Comparison of ENCODE assay signal across 8 cellular contexts in genomic region chr11:69888671-69889076, GRCh38.
DNase-seq lines count a peak whose midpoint lies in the region; ATAC-seq and TF ChIP-seq lines count a peak whose summit lies in the region.

No MANE protein-coding gene starts in this region.

- no peaks in the 10 kb centered on the region for H3K9me3 ChIP-seq in DOHH2 (ENCODE audit: control insufficient read depth, insufficient read depth, low read length)
- H3K9me3 ChIP-seq in heart right ventricle = no peaks in the 10 kb centered on the region

- H3K4me3 Mint-ChIP-seq in activated naive CD8-positive, alpha-beta T cell treated with anti-CD3 and anti-CD28 coated beads for 36 hours = no peak overlapping the region

- H3K27ac ChIP-seq in DOHH2 (ENCODE audit: low read depth, low read length) = no peak overlapping the region
- no peak overlapping the region for H3K27ac ChIP-seq in heart right ventricle

- intact Hi-C loops in heart right ventricle (cut with DNase I) = loop anchor here in 9 of 10 donors (1.0 to 5.0 kb wide), 4 partner anchors 186 to 202 kb away; partner anchors contain the start of gene FGF19 (in 2 of the 9)
- intact Hi-C loops in sciatic nerve (cut with DNase I) = loop anchor here (10.0 kb wide), 1 partner anchor 184 kb away; the partner anchor contains the start of gene FGF19

- H3K4me2 ChIP-seq in DOHH2 (ENCODE audit: low read length) = no peak overlapping the region

- ATAC-seq in heart right ventricle (peak in 7 of 8 donors; percentile 17 to 58 (median 49)), sciatic nerve (peak; percentile 45), HG02870 (IDR thresholded peaks at IDR 0.05; ENCODE audit: unreplicated experiment) (no peak), GM21529 (IDR thresholded peaks at IDR 0.05; ENCODE audit: unreplicated experiment) (no peak)

- no peaks in the 10 kb centered on the region for H3K4me1 Mint-ChIP-seq in activated naive CD8-positive, alpha-beta T cell treated with anti-CD3 and anti-CD28 coated beads for 36 hours

- DNase-seq in LNCaP clone FGC (ENCODE audit: low read depth) = peak; percentile 32
- DNase-seq in SKM-1 (lab: John Stamatoyannopoulos, UW; ENCODE audit: unreplicated experiment) = peak; percentile 5
- peak; percentile 49 for DNase-seq in activated naive CD8-positive, alpha-beta T cell treated with anti-CD3 and anti-CD28 coated beads for 36 hours
- peak; percentile 58 to 66 for DNase-seq in heart right ventricle
- peak; percentile 78 for DNase-seq in sciatic nerve (ENCODE audit: low spot score)

- no peaks in the 10 kb centered on the region for H3K27me3 ChIP-seq in DOHH2 (ENCODE audit: control insufficient read depth, low read length)
- peaks cover 0 to 53% (median 39%) of the 10 kb centered on the region in 7 donors for H3K27me3 ChIP-seq in heart right ventricle

- no peaks in the 10 kb centered on the region for H3K36me3 ChIP-seq in DOHH2 (ENCODE audit: control insufficient read depth, low read length)
- no peaks in the 10 kb centered on the region for H3K36me3 ChIP-seq in heart right ventricle

- peaks cover 42% of the 10 kb centered on the region for H3K27me3 Mint-ChIP-seq in activated naive CD8-positive, alpha-beta T cell treated with anti-CD3 and anti-CD28 coated beads for 36 hours

- no peaks in the 10 kb centered on the region for H3F3A ChIP-seq in DOHH2 (ENCODE audit: control insufficient read depth, insufficient read depth)

- no peaks in the 10 kb centered on the region for H3K79me2 ChIP-seq in DOHH2 (ENCODE audit: control insufficient read depth, low read length)

- TF ChIP-seq CTCF in DOHH2 (IDR thresholded peaks at IDR 0.05; ENCODE audit: low read depth, low read length, poor library complexity, severe bottlenecking) (peak; percentile 95), LNCaP clone FGC (IDR thresholded peaks at IDR 0.05; ENCODE audit: control insufficient read depth, extremely low read depth, insufficient read depth) (peak; percentile 97), heart right ventricle (IDR thresholded peaks at IDR 0.05) (peak; percentile 67 to 91 (median 88))

- no peaks in the 10 kb centered on the region for H3K36me3 Mint-ChIP-seq in activated naive CD8-positive, alpha-beta T cell treated with anti-CD3 and anti-CD28 coated beads for 36 hours

- WGBS in heart right ventricle, 2 donors = 4 to 9% methylated on average over 7 of the region's 7 CpGs

- H3K27ac Mint-ChIP-seq in activated naive CD8-positive, alpha-beta T cell treated with anti-CD3 and anti-CD28 coated beads for 36 hours = no peak overlapping the region

- H3K9me3 Mint-ChIP-seq in activated naive CD8-positive, alpha-beta T cell treated with anti-CD3 and anti-CD28 coated beads for 36 hours = no peaks in the 10 kb centered on the region

- H3K9me2 ChIP-seq in DOHH2 (replicated peaks; ENCODE audit: control insufficient read depth, low read length) = no peaks in the 10 kb centered on the region

- H3K4me1 ChIP-seq in DOHH2 (ENCODE audit: control insufficient read depth, low read length) (no peaks in the 10 kb centered on the region; the same call in 1 of the 2 replicates), heart right ventricle (peaks cover 0 to 14% (median 0%) of the 10 kb centered on the region in 9 donors)

- no peaks in the 10 kb centered on the region for H4K20me1 ChIP-seq in DOHH2 (ENCODE audit: control insufficient read depth, insufficient read depth, low read depth, low read length)

- H3K4me3 ChIP-seq in DOHH2 (ENCODE audit: low read length) (no peak overlapping the region), LNCaP clone FGC (ENCODE audit: low read depth, low read length) (no peak overlapping the region), heart right ventricle (no peak overlapping the region)

Comparison
In these comparisons a context has a peak if more than half of its experiments do, and no peak if none do; other contexts are left out.
1. DNase-seq: peak in every context shown above with its lines; median percentile 78 in sciatic nerve; 62 in heart right ventricle; 49 in activated naive CD8-positive, alpha-beta T cell treated with anti-CD3 and anti-CD28 coated beads for 36 hours; 32 in LNCaP clone FGC; 5 in SKM-1.
2. ATAC-seq: peak in heart right ventricle (7 of 8) and sciatic nerve (single experiment); none in HG02870 (single experiment) and GM21529 (single experiment).
3. Peak in every context shown above with its lines, with median percentiles within 50 percentile points of each other: CTCF ChIP-seq.